In the genomic region with DNA sequence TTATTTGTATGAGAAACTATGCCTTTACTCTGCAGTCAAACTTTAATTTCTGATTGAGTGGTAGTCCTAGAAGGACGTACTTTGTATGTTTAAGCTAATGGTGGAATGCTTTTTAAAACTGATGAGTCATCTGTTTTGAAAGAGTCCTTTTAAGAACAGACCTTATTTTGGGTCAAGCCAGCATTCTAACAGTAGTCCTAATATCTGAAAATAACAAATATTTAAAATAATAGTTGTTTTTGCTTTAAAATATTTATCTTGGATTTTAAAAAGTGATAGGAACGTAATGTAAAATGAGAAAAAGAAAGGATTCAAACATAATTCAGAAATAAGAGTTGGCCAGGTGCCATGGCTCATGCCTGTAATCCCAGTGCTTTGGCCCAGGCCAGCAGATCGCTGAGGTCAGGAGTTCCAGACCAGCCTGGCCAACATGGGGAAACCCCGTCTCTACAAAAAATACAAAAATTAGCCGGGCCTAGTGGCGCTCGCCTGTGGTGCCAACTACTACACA, we compare ENCODE assay signal across 1 cellular context.
TF ChIP-seq lines count a peak whose summit lies in the region.

No MANE protein-coding gene starts in this region.

TF ChIP-seq in K562, 482 proteins besides CTCF, POLR2A, EP300 and RAD21 (continued from another document):
- TF ChIP-seq RCOR1 (IDR thresholded peaks at IDR 0.05; ENCODE audit: borderline replicate concordance in 1 of 2, low read depth in 2 of 2, low read length in 2 of 2) (no peak), COPS2 (conservative IDR thresholded peaks at IDR 0.05) (no peak), NR2F6 (CRISPR knock-in tag; IDR thresholded peaks at IDR 0.05) (no peak), TRIM24 (IDR thresholded peaks at IDR 0.05) (no peak), RBM34 (IDR thresholded peaks at IDR 0.05; ENCODE audit: borderline replicate concordance, insufficient read depth, low read length) (no peak), ZNF134 (CRISPR knock-in tag; conservative IDR thresholded peaks at IDR 0.05) (no peak), ZNF347 (CRISPR knock-in tag; IDR thresholded peaks at IDR 0.05; ENCODE audit: low read depth) (no peak), NRF1 (conservative IDR thresholded peaks at IDR 0.05 in 1 of 2, IDR thresholded peaks at IDR 0.05 in 1 of 2) (no peak), ZNF316 (IDR thresholded peaks at IDR 0.05) (peak; percentile 100)
- TF ChIP-seq, protein P1, sequence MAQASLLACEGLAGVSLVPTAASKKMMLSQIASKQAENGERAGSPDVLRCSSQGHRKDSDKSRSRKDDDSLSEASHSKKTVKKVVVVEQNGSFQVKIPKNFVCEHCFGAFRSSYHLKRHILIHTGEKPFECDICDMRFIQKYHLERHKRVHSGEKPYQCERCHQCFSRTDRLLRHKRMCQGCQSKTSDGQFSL (CRISPR knock-in tag; IDR thresholded peaks at IDR 0.05): no peak
- TF ChIP-seq, protein P1 (tag; IDR thresholded peaks at IDR 0.05): no peak
- TF ChIP-seq, protein P2, sequence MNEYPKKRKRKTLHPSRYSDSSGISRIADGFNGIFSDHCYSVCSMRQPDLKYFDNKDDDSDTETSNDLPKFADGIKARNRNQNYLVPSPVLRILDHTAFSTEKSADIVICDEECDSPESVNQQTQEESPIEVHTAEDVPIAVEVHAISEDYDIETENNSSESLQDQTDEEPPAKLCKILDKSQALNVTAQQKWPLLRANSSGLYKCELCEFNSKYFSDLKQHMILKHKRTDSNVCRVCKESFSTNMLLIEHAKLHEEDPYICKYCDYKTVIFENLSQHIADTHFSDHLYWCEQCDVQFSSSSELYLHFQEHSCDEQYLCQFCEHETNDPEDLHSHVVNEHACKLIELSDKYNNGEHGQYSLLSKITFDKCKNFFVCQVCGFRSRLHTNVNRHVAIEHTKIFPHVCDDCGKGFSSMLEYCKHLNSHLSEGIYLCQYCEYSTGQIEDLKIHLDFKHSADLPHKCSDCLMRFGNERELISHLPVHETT (CRISPR knock-in tag; conservative IDR thresholded peaks at IDR 0.05 in 1 of 2, IDR thresholded peaks at IDR 0.05 in 1 of 2): no peak
